ENCODE assay signal across 8 cellular contexts in genomic region chr22:37807410-37808293, GRCh38. TPM values are rescaled to one million over a fixed set of nuclear protein-coding genes. Genes with fewer than 3 reads are reported as not detected.
DNase-seq lines count a peak whose midpoint lies in the region; ATAC-seq, FAIRE-seq and TF ChIP-seq lines count a peak whose summit lies in the region.

Gene GCAT (plus strand): TSS chr22:37807934. CDS start chr22:37807968, 34 bp downstream.

- no TSS peak for BruUV-seq in HepG2 (replicated peaks; lab: Mats Ljungman, UMichigan)

- CTCF ChIA-PET in HepG2 (lab: Yijun Ruan, JAX; ENCODE audit: low intra/inter-chr PET ratio, low total read pairs), result no interaction called here

- intact Hi-C loops in HepG2 (cut with micrococcal nuclease; ENCODE audit: unreplicated experiment), result loop anchor here (10.0 kb wide), 1 partner anchor 153 kb away; the partner anchor contains the start of gene PDXP

- TF ChIP-seq EP300 in HepG2 (IDR thresholded peaks at IDR 0.05; ENCODE audit: low read depth in 2 of 2, low read length in 2 of 2) (no peak), HepG2 (CRISPR knock-in tag; IDR thresholded peaks at IDR 0.05; ENCODE audit: borderline replicate concordance) (no peak)

- TF ChIP-seq POLR2A in HepG2 (IDR thresholded peaks at IDR 0.05; ENCODE audit: insufficient read depth in 1 of 2, low read depth in 2 of 2, low read length in 2 of 2), result peak; percentile 77 to 81

- H3K9me3 ChIP-seq in HepG2 (ENCODE audit: low read length), result no peaks in the 10 kb centered on the region

- peak; percentile 96 for DNase-seq in Ammon's horn (ENCODE audit: low spot score)
- peak; percentile 99 for DNase-seq in GM19240 (ENCODE audit: insufficient read length, low spot score)
- DNase-seq in NCI-H774 (lab: John Stamatoyannopoulos, UW), result peak; percentile 78
- DNase-seq in activated CD4-positive, alpha-beta T cell treated with anti-CD3 and anti-CD28 coated beads, Interleukin-2, amount 50 U/mL, for 4 hours, result peak; percentile 83 to 85
- peak; percentile 97 for DNase-seq in dermis blood vessel endothelial cell
- DNase-seq in HepG2 (ENCODE audit: low spot score), result peak; percentile 91
- peak; percentile 82 for DNase-seq in stimulated activated CD4-positive, alpha-beta T cell treated with anti-CD3 and anti-CD28 coated beads, Interleukin-2, amount 100 ng/mL, for 4 hours (ENCODE audit: low read depth)

- peak; percentile 43 for TF ChIP-seq RAD21 in HepG2 (CRISPR knock-in tag; IDR thresholded peaks at IDR 0.05)

- in situ Hi-C loops in HepG2 (cut with HindIII; ENCODE audit: extremely low pct_ligation_motif_present, low pct_unique_long_range_greater_than_20kb), result no loop called here

- 2% methylated on average over 22 of the region's 73 CpGs for WGBS in HepG2 (ENCODE audit: low lambda C conversion rate)

- peak within 1 kb of the TSS; percentile 77 for H3K27ac ChIP-seq in HepG2 (ENCODE audit: extremely low read length, insufficient read depth, low read length)

- H3K79me2 ChIP-seq in HepG2 (ENCODE audit: insufficient read depth, low read length), result peaks cover 25% of the 10 kb centered on the region

- H2AFZ ChIP-seq in HepG2 (ENCODE audit: low read length), result no peak within 1 kb of the TSS

- peak; percentile 5; the same call in 1 of the 2 replicates for TF ChIP-seq CTCF in HepG2 (CRISPR knock-in tag; IDR thresholded peaks at IDR 0.05)

- H3K4me2 ChIP-seq in HepG2 (ENCODE audit: low read depth, low read length), result peak within 1 kb of the TSS; percentile 97

- peak; percentile 64 for FAIRE-seq in HepG2 (lab: Jason Lieb, UNC)

- peak within 1 kb of the TSS; percentile 78 to 95 (median 93) for H3K4me3 ChIP-seq in HepG2 (replicated peaks in 1 of 3; ENCODE audit: insufficient read depth in 1 of 3, low read depth in 2 of 3, low read length in 3 of 3)

- peak within 1 kb of the TSS; percentile 88 for H3K9ac ChIP-seq in HepG2 (ENCODE audit: insufficient read depth, low read depth, low read length)

- POLR2A ChIA-PET in HepG2 (lab: Yijun Ruan, JAX), result interaction anchor here (0.6 to 8.6 kb wide), 32 partner anchors 10 to 940 kb away, joined by 3 to 127 read pairs (median 6); partner anchors contain the start of genes ANKRD54, BAIAP2L2, C22orf23 and GALR3

- H4K20me1 ChIP-seq in HepG2 (ENCODE audit: insufficient read depth, low read length), result peaks cover 42% of the 10 kb centered on the region; the same call in 1 of the 2 replicates

- no peaks in the 10 kb centered on the region for H3K36me3 ChIP-seq in HepG2 (replicated peaks in 1 of 2; ENCODE audit: control insufficient read depth in 1 of 2, insufficient read depth in 2 of 2, low read length in 2 of 2)

- no peaks in the 10 kb centered on the region; a peak in 1 of 5 replicates for H3K27me3 ChIP-seq in HepG2 (ENCODE audit: control insufficient read depth in 1 of 2, insufficient read depth in 2 of 2, low read length in 2 of 2)

- peaks cover 33% of the 10 kb centered on the region for H3K4me1 ChIP-seq in HepG2 (ENCODE audit: insufficient read depth, low read length)

- peak; percentile 67 for ATAC-seq in HG03457 (IDR thresholded peaks at IDR 0.05; ENCODE audit: unreplicated experiment)
- ATAC-seq in HepG2, result peak; percentile 79

TF ChIP-seq in HepG2, 621 proteins besides CTCF, POLR2A, EP300 and RAD21 (continues in another document):
- TF ChIP-seq SNRNP70 (IDR thresholded peaks at IDR 0.05; ENCODE audit: low read depth, low read length) (no peak), ZNF451 (CRISPR knock-in tag; IDR thresholded peaks at IDR 0.05) (peak; percentile 73; the same call in 1 of the 2 replicates), REPIN1 (CRISPR knock-in tag; IDR thresholded peaks at IDR 0.05; ENCODE audit: borderline replicate concordance, low read depth) (0 out of 2 replicates have a peak, but pooled peaks have one; percentile 11), ZNF207 (IDR thresholded peaks at IDR 0.05; ENCODE audit: borderline replicate concordance) (no peak), ZNF556 (CRISPR knock-in tag; IDR thresholded peaks at IDR 0.05; ENCODE audit: borderline replicate concordance) (peak; percentile 62; the same call in 1 of the 2 replicates), ZNF777 (CRISPR knock-in tag; IDR thresholded peaks at IDR 0.05) (0 out of 2 replicates have a peak, but pooled peaks have one; percentile 64), TAF1 (CRISPR knock-in tag; IDR thresholded peaks at IDR 0.05) (peak; percentile 82), NFKBIZ (CRISPR knock-in tag; IDR thresholded peaks at IDR 0.05) (0 out of 2 replicates have a peak, but pooled peaks have one; percentile 18), SP140L (CRISPR knock-in tag; IDR thresholded peaks at IDR 0.05; ENCODE audit: borderline replicate concordance) (0 out of 2 replicates have a peak, but pooled peaks have one; percentile 59), SOX13 (IDR thresholded peaks at IDR 0.05) (0 out of 2 replicates have a peak, but pooled peaks have one; percentile 25), SOX13 (CRISPR knock-in tag; conservative IDR thresholded peaks at IDR 0.05 in 1 of 2, IDR thresholded peaks at IDR 0.05 in 1 of 2) (no peak), MNT (IDR thresholded peaks at IDR 0.05) (peak; percentile 64), ZNF280D (CRISPR knock-in tag; IDR thresholded peaks at IDR 0.05) (peak; percentile 49), SP4 (CRISPR knock-in tag; IDR thresholded peaks at IDR 0.05) (peak; percentile 94)
- TF ChIP-seq, protein P1, sequence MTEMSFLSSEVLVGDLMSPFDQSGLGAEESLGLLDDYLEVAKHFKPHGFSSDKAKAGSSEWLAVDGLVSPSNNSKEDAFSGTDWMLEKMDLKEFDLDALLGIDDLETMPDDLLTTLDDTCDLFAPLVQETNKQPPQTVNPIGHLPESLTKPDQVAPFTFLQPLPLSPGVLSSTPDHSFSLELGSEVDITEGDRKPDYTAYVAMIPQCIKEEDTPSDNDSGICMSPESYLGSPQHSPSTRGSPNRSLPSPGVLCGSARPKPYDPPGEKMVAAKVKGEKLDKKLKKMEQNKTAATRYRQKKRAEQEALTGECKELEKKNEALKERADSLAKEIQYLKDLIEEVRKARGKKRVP (CRISPR knock-in tag; IDR thresholded peaks at IDR 0.05), result peak in 1 of 2 experiments; percentile 60; a peak in 2 of 4 replicates

RNA-seq across cellular contexts. Expression of gene GCAT, which starts in this region (rescaled TPM):
- total RNA-seq in dermis blood vessel endothelial cell, result 24.5 and 37.6 TPM in 2 replicates
- total RNA-seq in HepG2 (2016; rRNA removed; fragmentation: Illumina TruSeq; extraction: Trizol), result 50.3 and 56.8 TPM in 2 replicates
- total RNA-seq in HepG2 (2016; cell fraction: cytosol; rRNA removed; fragmentation: Illumina TruSeq; extraction: Trizol; ENCODE audit: low read depth), result 23.1 and 31.8 TPM in 2 replicates
- 52.6 and 58.0 TPM in 2 replicates for total RNA-seq in HepG2 (2016; cell fraction: insoluble cytoplasmic fraction; rRNA removed; fragmentation: Illumina TruSeq; extraction: Trizol)
- total RNA-seq in HepG2 (2016; cell fraction: membrane; rRNA removed; fragmentation: Illumina TruSeq; extraction: Trizol), result 32.9 and 38.6 TPM in 2 replicates
- 22.7 and 25.7 TPM in 2 replicates for total RNA-seq in HepG2 (2016; cell fraction: nucleus; rRNA removed; fragmentation: Illumina TruSeq; extraction: Trizol)
- polyA plus RNA-seq in HepG2 (2011; rRNA removed), result 24.6 and 28.0 TPM in 2 replicates
- polyA plus RNA-seq in HepG2 (2011; cell fraction: cytosol; rRNA removed), result 15.8 and 37.3 TPM in 2 replicates
- polyA plus RNA-seq in HepG2 (2011; cell fraction: nucleus; rRNA removed), result 35.2 and 54.6 TPM in 2 replicates
- polyA plus RNA-seq in HepG2 (2012), result 10.3 and 20.4 TPM in 2 replicates
- polyA plus RNA-seq in HepG2 (2016; cell fraction: cytosol; fragmentation: Illumina TruSeq; extraction: Trizol; ENCODE audit: low read depth), result 22.8 and 31.3 TPM in 2 replicates
- 55.4 and 57.3 TPM in 2 replicates for polyA plus RNA-seq in HepG2 (2016; cell fraction: insoluble cytoplasmic fraction; fragmentation: Illumina TruSeq; extraction: Trizol; ENCODE audit: low read depth)
- polyA plus RNA-seq in HepG2 (2016; cell fraction: membrane; fragmentation: Illumina TruSeq; extraction: Trizol; ENCODE audit: low read depth), result 28.0 and 32.8 TPM in 2 replicates
- 37.4 and 40.9 TPM in 2 replicates for polyA plus RNA-seq in HepG2 (2016; cell fraction: nucleus; fragmentation: Illumina TruSeq; extraction: Trizol; ENCODE audit: insufficient read depth, low read depth)
- 8.3 and 44.9 TPM in 2 replicates for polyA minus RNA-seq in HepG2 (2011; rRNA and poly(A)+ RNA removed; ENCODE audit: low replicate concordance)
- polyA minus RNA-seq in HepG2 (2011; cell fraction: cytosol; rRNA and poly(A)+ RNA removed), result 21.9 and 27.6 TPM in 2 replicates
- polyA minus RNA-seq in HepG2 (2011; cell fraction: nucleus; rRNA and poly(A)+ RNA removed), result 18.2 TPM in 2 replicates

Comparison
In these comparisons a context has a peak if more than half of its experiments do, and no peak if none do; other contexts are left out.
1. Peak in every context shown above with its lines: DNase-seq, ATAC-seq, H3K4me3 ChIP-seq and H3K27ac ChIP-seq.